12 cellular contexts compared by ENCODE assay signal in the genomic region with DNA sequence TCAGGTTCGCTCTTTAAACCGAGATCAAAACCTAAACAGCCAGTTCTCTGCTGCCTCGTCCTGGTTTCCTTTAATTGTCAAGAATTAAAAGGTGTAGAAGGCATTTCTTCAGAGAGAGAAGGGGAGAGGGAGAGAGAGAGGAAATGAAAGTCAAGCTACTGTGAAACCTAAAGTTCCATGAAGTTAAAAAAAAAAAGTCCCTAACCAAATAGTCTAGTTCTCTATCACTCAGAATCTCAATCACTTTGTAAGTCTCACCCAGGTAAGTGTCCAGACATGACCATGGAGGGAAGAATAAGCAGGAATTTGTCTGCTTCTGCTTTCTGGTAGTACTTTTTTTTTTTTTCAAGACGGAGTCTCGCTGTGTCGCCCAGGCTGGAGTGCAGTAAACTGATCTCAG. TPM values are rescaled to one million over a fixed set of nuclear protein-coding genes. Genes with fewer than 3 reads are reported as not detected.
A peak's percentile ranks its signal among the peaks of the same experiment; 100 is the strongest.
DNase-seq lines count a peak whose midpoint lies in the region; ATAC-seq, FAIRE-seq and TF ChIP-seq lines count a peak whose summit lies in the region.
"Had no signal": no experiment of that assay in that cellular context is flagged by ENCODE, and none has a peak within 500 bp of the region (broad histone marks: within the 10 kb centered on the region; RNA-seq: fewer than 3 reads in every experiment).

No MANE protein-coding gene starts in this region.

- H3K27me3 Mint-ChIP-seq in progenitor cell of endocrine pancreas, result no peaks in the 10 kb centered on the region
- H3K27me3 Mint-ChIP-seq: activated naive CD4-positive, alpha-beta T cell treated with anti-CD3 and anti-CD28 coated beads, Interleukin-2, amount 50 U/mL, for 24 hours had no signal

- H3K27ac ChIP-seq in right lobe of liver (peak overlapping the region in 2 of 3 donors; percentile 71 to 77), kidney (ENCODE audit: low read depth in 2 of 2, low read length in 2 of 2) (no peak overlapping the region)
- H3K27ac ChIP-seq: pancreas had no signal

- TF ChIP-seq CTCF in right lobe of liver (IDR thresholded peaks at IDR 0.05) (no peak), progenitor cell of endocrine pancreas (IDR thresholded peaks at IDR 0.05; ENCODE audit: unreplicated experiment) (no peak), kidney (IDR thresholded peaks at IDR 0.05; ENCODE audit: borderline replicate concordance, extremely low read depth, insufficient read depth) (no peak)

- peak; percentile 67 for ATAC-seq in GM18870 (IDR thresholded peaks at IDR 0.05; ENCODE audit: unreplicated experiment)
- ATAC-seq in GM21619 (IDR thresholded peaks at IDR 0.05; ENCODE audit: unreplicated experiment), result peak; percentile 80
- peak; percentile 82 for ATAC-seq in HG03432 (IDR thresholded peaks at IDR 0.05; ENCODE audit: unreplicated experiment)
- peak in 1 of 4 donors; percentile 20 for ATAC-seq in right lobe of liver
- ATAC-seq: pancreas had no signal

- no peak for FAIRE-seq in kidney (lab: Jason Lieb, UNC)
- FAIRE-seq: keratinocyte, pancreas had no signal

- intact Hi-C loops in right lobe of liver (cut with DNase I) (no loop called here), kidney (cut with DNase I) (no loop called here)

- in situ Hi-C loops in ACHN (cut with HindIII; ENCODE audit: low pct_ligation_motif_present, low pct_unique_long_range_greater_than_20kb, low sequenced_read_pairs), result no loop called here

- no peak overlapping the region for H3K9ac ChIP-seq in kidney (ENCODE audit: low read length in 2 of 2)

- no peak overlapping the region for H3K27ac Mint-ChIP-seq in progenitor cell of endocrine pancreas
- H3K27ac Mint-ChIP-seq: activated naive CD4-positive, alpha-beta T cell treated with anti-CD3 and anti-CD28 coated beads, Interleukin-2, amount 50 U/mL, for 24 hours had no signal

- H3K4me3 ChIP-seq in right lobe of liver (no peak overlapping the region), kidney (ENCODE audit: low read length in 2 of 2) (no peak overlapping the region)
- H3K4me3 ChIP-seq: HAP-1, pancreas had no signal

- no peaks in the 10 kb centered on the region for H3K36me3 ChIP-seq in right lobe of liver
- no peaks in the 10 kb centered on the region for H3K36me3 ChIP-seq in kidney (ENCODE audit: control insufficient read depth in 1 of 2, insufficient read depth in 2 of 2, low read length in 2 of 2)
- H3K36me3 ChIP-seq: HAP-1, pancreas had no signal

- no peaks in the 10 kb centered on the region for H3K36me3 Mint-ChIP-seq in progenitor cell of endocrine pancreas (ENCODE audit: insufficient read depth)
- H3K36me3 Mint-ChIP-seq: activated naive CD4-positive, alpha-beta T cell treated with anti-CD3 and anti-CD28 coated beads, Interleukin-2, amount 50 U/mL, for 24 hours had no signal

- H3K27me3 ChIP-seq in right lobe of liver, result no peaks in the 10 kb centered on the region
- H3K27me3 ChIP-seq: pancreas had no signal

- H3K4me1 Mint-ChIP-seq in progenitor cell of endocrine pancreas (ENCODE audit: low read depth), result peaks cover 2% of the 10 kb centered on the region
- H3K4me1 Mint-ChIP-seq: activated naive CD4-positive, alpha-beta T cell treated with anti-CD3 and anti-CD28 coated beads, Interleukin-2, amount 50 U/mL, for 24 hours had no signal

- H3K9me3 ChIP-seq in right lobe of liver (no peaks in the 10 kb centered on the region), kidney (ENCODE audit: control insufficient read depth in 1 of 2, low read length in 2 of 2) (no peaks in the 10 kb centered on the region)
- H3K9me3 ChIP-seq: HAP-1, pancreas had no signal

- no peak for DNase-seq in right lobe of liver
- no peak for DNase-seq in ACHN
- no peak for DNase-seq in NCI-H524 (lab: John Stamatoyannopoulos, UW)
- DNase-seq in progenitor cell of endocrine pancreas (ENCODE audit: low spot score, unreplicated experiment), result no peak
- no peak for DNase-seq in kidney
- DNase-seq: pancreas had no signal

- H3K9me3 Mint-ChIP-seq in progenitor cell of endocrine pancreas (ENCODE audit: low read depth), result no peaks in the 10 kb centered on the region
- H3K9me3 Mint-ChIP-seq: activated naive CD4-positive, alpha-beta T cell treated with anti-CD3 and anti-CD28 coated beads, Interleukin-2, amount 50 U/mL, for 24 hours had no signal

- H3K4me1 ChIP-seq in right lobe of liver (peaks cover 0 to 41% (median 14%) of the 10 kb centered on the region in 4 donors), kidney (ENCODE audit: control insufficient read depth in 1 of 2, insufficient read depth in 1 of 2, low read depth in 1 of 2, low read length in 2 of 2) (no peaks in the 10 kb centered on the region)

- no peak for TF ChIP-seq POLR2A in right lobe of liver (IDR thresholded peaks at IDR 0.05)

- no peak overlapping the region for H3K4me3 Mint-ChIP-seq in progenitor cell of endocrine pancreas (ENCODE audit: low read depth)
- H3K4me3 Mint-ChIP-seq: activated naive CD4-positive, alpha-beta T cell treated with anti-CD3 and anti-CD28 coated beads, Interleukin-2, amount 50 U/mL, for 24 hours had no signal

- WGBS in right lobe of liver (ENCODE audit: insufficient coverage, low coverage, low lambda C conversion rate, missing lambda C conversion rate), result 68% methylated on average over 6 of the region's 6 CpGs

RNA-seq across cellular contexts. Expression of gene SMIM14, which starts 18.8 kb away (rescaled TPM):
- 100 to 1,000 TPM in 3 of 6 experiments, 10 to 100 TPM in 3; 54.0 to 224 (median 124) TPM for total RNA-seq in right lobe of liver
- total RNA-seq in progenitor cell of endocrine pancreas, result 61.0 and 70.1 TPM in 2 replicates
- total RNA-seq in kidney, result 64.2 TPM
- 26.3 TPM for polyA plus RNA-seq in kidney (ENCODE audit: insufficient read depth, low read depth, low replicate concordance)

RNA-seq across cellular contexts. Expression of gene UBE2K, which starts 40.5 kb away (rescaled TPM):
- 10 to 100 TPM; 20.5 to 54.8 (median 44.0) TPM for total RNA-seq in right lobe of liver
- total RNA-seq in progenitor cell of endocrine pancreas, result 105 and 110 TPM in 2 replicates
- 56.7 TPM for total RNA-seq in kidney
- polyA plus RNA-seq in kidney (ENCODE audit: insufficient read depth, low read depth, low replicate concordance), result 59.6 TPM

Comparison
In these comparisons a context has a peak if more than half of its experiments do, and no peak if none do; other contexts are left out.
1. H3K27ac ChIP-seq: peak in right lobe of liver (2 of 3); none in kidney (0 of 2).